ENCODE assay signal across 8 cellular contexts in genomic region chr9:33151007-33151557, GRCh38. TPM values are rescaled to one million over a fixed set of nuclear protein-coding genes. Genes with fewer than 3 reads are reported as not detected.
DNase-seq lines count a peak whose midpoint lies in the region; ATAC-seq and TF ChIP-seq lines count a peak whose summit lies in the region.

No MANE protein-coding gene starts in this region.

- H3K4me2 ChIP-seq in Karpas-422 (ENCODE audit: low read depth, low read length, poor library complexity, severe bottlenecking), result no peak overlapping the region

- no peak overlapping the region for H3K27ac ChIP-seq in endodermal cell (ENCODE audit: low read depth, low read length)
- H3K27ac ChIP-seq in naive thymus-derived CD4-positive, alpha-beta T cell (ENCODE audit: low read depth, low read length), result no peak overlapping the region
- H3K27ac ChIP-seq in Karpas-422 (ENCODE audit: low read length), result no peak overlapping the region

- no peaks in the 10 kb centered on the region for H3K27me3 Mint-ChIP-seq in endodermal cell (ENCODE audit: insufficient read depth)
- no peaks in the 10 kb centered on the region for H3K27me3 Mint-ChIP-seq in naive thymus-derived CD4-positive, alpha-beta T cell

- no peak overlapping the region for H2AFZ ChIP-seq in Karpas-422 (ENCODE audit: low read length)

- CTCF ChIA-PET in naive thymus-derived CD4-positive, alpha-beta T cell (lab: Charles Lee), result interaction anchor here (0.8 to 1.8 kb wide), 4 partner anchors 9 to 20 kb away, joined by 4 read pairs; partner anchors contain the start of gene B4GALT1

- H3K4me1 ChIP-seq in endodermal cell (ENCODE audit: control insufficient read depth, insufficient read depth, low read length) (no peaks in the 10 kb centered on the region), Karpas-422 (ENCODE audit: low read length) (peaks cover 19% of the 10 kb centered on the region)
- peaks cover 36 to 44% of the 10 kb centered on the region in 2 donors for H3K4me1 ChIP-seq in naive thymus-derived CD4-positive, alpha-beta T cell (ENCODE audit: control insufficient read depth in 2 of 2, insufficient read depth in 2 of 2, low read length in 2 of 2)

- H3K9me3 ChIP-seq in endodermal cell (ENCODE audit: control insufficient read depth, low read length) (no peaks in the 10 kb centered on the region), Karpas-422 (ENCODE audit: low read length) (no peaks in the 10 kb centered on the region)
- H3K9me3 ChIP-seq in naive thymus-derived CD4-positive, alpha-beta T cell (ENCODE audit: control insufficient read depth in 2 of 3, low read length in 3 of 3), result peaks cover 0 to 5% (median 0%) of the 10 kb centered on the region in 3 experiments

- intact Hi-C loops in naive thymus-derived CD4-positive, alpha-beta T cell (cut with micrococcal nuclease), result loop anchor here in 1 of 2 donors (1.0 kb wide), 1 partner anchor 8 kb away; no protein-coding TSS in a partner anchor

- no peaks in the 10 kb centered on the region for H3K9me2 ChIP-seq in Karpas-422 (replicated peaks; ENCODE audit: insufficient read depth, low read length)

- peaks cover 4% of the 10 kb centered on the region for H3K9me3 Mint-ChIP-seq in endodermal cell
- H3K9me3 Mint-ChIP-seq in naive thymus-derived CD4-positive, alpha-beta T cell, result peaks cover 0 to 4% (median 0%) of the 10 kb centered on the region in 11 donors

- POLR2A ChIA-PET in naive thymus-derived CD4-positive, alpha-beta T cell (lab: Charles Lee), result interaction anchor here (0.6 to 1.9 kb wide), 10 partner anchors 8 to 31 kb away, joined by 3 to 17 read pairs (median 5); partner anchors contain the start of gene B4GALT1

- no peaks in the 10 kb centered on the region for H3K27me3 ChIP-seq in endodermal cell (ENCODE audit: control insufficient read depth, insufficient read depth, low read length, poor library complexity, severe bottlenecking)
- no peaks in the 10 kb centered on the region for H3K27me3 ChIP-seq in naive thymus-derived CD4-positive, alpha-beta T cell (ENCODE audit: control insufficient read depth in 2 of 2, insufficient read depth in 2 of 2, low read length in 2 of 2)
- H3K27me3 ChIP-seq in Karpas-422 (ENCODE audit: low read length), result no peaks in the 10 kb centered on the region

- H3K27ac Mint-ChIP-seq in endodermal cell, result no peak overlapping the region
- peak overlapping the region in 5 of 9 donors; percentile 39 to 92 (median 49) for H3K27ac Mint-ChIP-seq in naive thymus-derived CD4-positive, alpha-beta T cell

- peak; percentile 89 for DNase-seq in GM04503 (ENCODE audit: low read depth)
- DNase-seq in NCI-H524 treated with DMSO at 0.1 percent for 48 hours (lab: John Stamatoyannopoulos, UW), result peak; percentile 37
- peak; percentile 51 for DNase-seq in endodermal cell
- no peak for DNase-seq in naive thymus-derived CD4-positive, alpha-beta T cell
- DNase-seq in Karpas-422, result no peak
- DNase-seq in NAMALWA (ENCODE audit: low spot score), result no peak
- DNase-seq in C1 segment of cervical spinal cord (lab: John Stamatoyannopoulos, UW), result no peak

- H3K4me1 Mint-ChIP-seq in endodermal cell, result peaks cover 8% of the 10 kb centered on the region
- H3K4me1 Mint-ChIP-seq in naive thymus-derived CD4-positive, alpha-beta T cell, result peaks cover 57 to 91% (median 88%) of the 10 kb centered on the region in 7 donors

- no peaks in the 10 kb centered on the region for H3K79me2 ChIP-seq in Karpas-422 (ENCODE audit: low read length)

- H3K4me3 Mint-ChIP-seq in endodermal cell, result no peak overlapping the region
- peak overlapping the region in 3 of 10 donors; percentile 5 to 20 (median 18) for H3K4me3 Mint-ChIP-seq in naive thymus-derived CD4-positive, alpha-beta T cell

- 85 to 100% methylated on average over 2 to 5 of the region's 5 CpGs for WGBS in endodermal cell (ENCODE audit: insufficient coverage in 1 of 2, insufficient read length in 1 of 2), 2 experiments

- peak; percentile 61 for ATAC-seq in naive thymus-derived CD4-positive, alpha-beta T cell
- no peak for ATAC-seq in GM19351 (IDR thresholded peaks at IDR 0.05; ENCODE audit: unreplicated experiment)

- H3K4me3 ChIP-seq in endodermal cell (ENCODE audit: low read length) (no peak overlapping the region), Karpas-422 (ENCODE audit: low read length) (no peak overlapping the region)
- no peak overlapping the region for H3K4me3 ChIP-seq in naive thymus-derived CD4-positive, alpha-beta T cell (ENCODE audit: low read length)

- no peak overlapping the region for H3K9ac ChIP-seq in endodermal cell (ENCODE audit: extremely low read depth, low read length, poor library complexity, severe bottlenecking)
- H3K9ac ChIP-seq in Karpas-422 (ENCODE audit: low read length), result no peak overlapping the region

- H4K20me1 ChIP-seq in Karpas-422 (ENCODE audit: insufficient read depth, low read depth, low read length), result peaks cover 23% of the 10 kb centered on the region; the same call in 1 of the 2 replicates

- no peak for TF ChIP-seq CTCF in endodermal cell (conservative IDR thresholded peaks at IDR 0.05)

- peaks cover 10% of the 10 kb centered on the region for H3K36me3 Mint-ChIP-seq in endodermal cell (ENCODE audit: low read depth)
- peaks cover 0 to 18% (median 5%) of the 10 kb centered on the region in 5 donors for H3K36me3 Mint-ChIP-seq in naive thymus-derived CD4-positive, alpha-beta T cell

- H3K36me3 ChIP-seq in endodermal cell (ENCODE audit: control insufficient read depth, insufficient read depth, low read length) (no peaks in the 10 kb centered on the region), Karpas-422 (ENCODE audit: insufficient read depth, low read length) (no peaks in the 10 kb centered on the region)
- H3K36me3 ChIP-seq in naive thymus-derived CD4-positive, alpha-beta T cell (ENCODE audit: control insufficient read depth in 2 of 3, insufficient read depth in 3 of 3, low read length in 3 of 3), result no peaks in the 10 kb centered on the region

RNA-seq across cellular contexts. Expression of gene B4GALT1, which starts 16.1 kb away (rescaled TPM):
- total RNA-seq in endodermal cell, result 10 to 100 TPM; 62.9 to 92.6 TPM
- 29.4 TPM for polyA plus RNA-seq in endodermal cell (2013, experiment 1 of 2)
- 31.1 TPM for polyA plus RNA-seq in endodermal cell (2013, experiment 2 of 2)
- total RNA-seq in naive thymus-derived CD4-positive, alpha-beta T cell, result 10 to 100 TPM; 40.7 to 86.2 (median 45.6) TPM
- 10 to 100 TPM; 12.9 to 16.4 TPM for polyA plus RNA-seq in naive thymus-derived CD4-positive, alpha-beta T cell
- 4.0 and 6.9 TPM in 2 replicates for total RNA-seq in Karpas-422 (2014; rRNA removed; shearing (Covaris generic); ENCODE audit: low replicate concordance)

Comparison
In these comparisons a context has a peak if more than half of its experiments do, and no peak if none do; other contexts are left out.
1. DNase-seq: peak in GM04503 (single experiment), NCI-H524 treated with DMSO at 0.1 percent for 48 hours (single experiment) and endodermal cell (single experiment); none in naive thymus-derived CD4-positive, alpha-beta T cell (0 of 9), Karpas-422 (single experiment), NAMALWA (single experiment) and C1 segment of cervical spinal cord (0 of 14).